In genomic region chr19:39138221-39139211, GRCh38 we compare ENCODE assay signal across 19 cellular contexts. TPM values are rescaled to one million over a fixed set of nuclear protein-coding genes. Genes with fewer than 3 reads are reported as not detected.
DNase-seq lines count a peak whose midpoint lies in the region; ATAC-seq, FAIRE-seq and TF ChIP-seq lines count a peak whose summit lies in the region.
"Had no signal": no experiment of that assay in that cellular context is flagged by ENCODE, and none has a peak within 500 bp of the region (broad histone marks: within the 10 kb centered on the region; RNA-seq: fewer than 3 reads in every experiment).

No MANE protein-coding gene starts in this region.

- no peaks in the 10 kb centered on the region for H3K9me3 Mint-ChIP-seq in nephron
- H3K9me3 Mint-ChIP-seq: activated B cell treated with CpG ODN at 0.5 μM for 24 hours; activated naive CD8-positive, alpha-beta T cell treated with anti-CD3 and anti-CD28 coated beads, Interleukin-2, amount 10 ng/mL, durations not matched to agents 7 days and 5 days had no signal

- peaks cover 48% of the 10 kb centered on the region for H3K4me1 Mint-ChIP-seq in nephron

- TF ChIP-seq CTCF in D721Med (IDR thresholded peaks at IDR 0.05; ENCODE audit: insufficient read depth, missing control alignments) (no peak), nephron (IDR thresholded peaks at IDR 0.05; ENCODE audit: unreplicated experiment in 3 of 3) (no peak)

- H3K4me3 Mint-ChIP-seq in nephron: no peak overlapping the region
- H3K4me3 Mint-ChIP-seq: activated B cell treated with CpG ODN at 0.5 μM for 24 hours; activated naive CD8-positive, alpha-beta T cell treated with anti-CD3 and anti-CD28 coated beads, Interleukin-2, amount 10 ng/mL, durations not matched to agents 7 days and 5 days; B cell had no signal

- ATAC-seq in GM18870 (IDR thresholded peaks at IDR 0.05; ENCODE audit: unreplicated experiment): no peak
- ATAC-seq in HG03520 (IDR thresholded peaks at IDR 0.05; ENCODE audit: unreplicated experiment): no peak
- ATAC-seq: GM12878 had no signal

- H3K36me3 Mint-ChIP-seq in nephron (ENCODE audit: low read depth): no peaks in the 10 kb centered on the region
- H3K36me3 Mint-ChIP-seq: activated naive CD8-positive, alpha-beta T cell treated with anti-CD3 and anti-CD28 coated beads, Interleukin-2, amount 10 ng/mL, durations not matched to agents 7 days and 5 days had no signal

- peak overlapping the region; percentile 20 to 68 (median 44) for H3K27ac Mint-ChIP-seq in nephron
- H3K27ac Mint-ChIP-seq: activated B cell treated with CpG ODN at 0.5 μM for 24 hours; activated naive CD8-positive, alpha-beta T cell treated with anti-CD3 and anti-CD28 coated beads, Interleukin-2, amount 10 ng/mL, durations not matched to agents 7 days and 5 days; B cell had no signal

- no peak for FAIRE-seq in D721Med (lab: Jason Lieb, UNC)
- FAIRE-seq: GM12878, urothelium cell line had no signal

- H3K27me3 Mint-ChIP-seq in nephron (ENCODE audit: low read depth): no peaks in the 10 kb centered on the region
- H3K27me3 Mint-ChIP-seq: activated B cell treated with CpG ODN at 0.5 μM for 24 hours; activated naive CD8-positive, alpha-beta T cell treated with anti-CD3 and anti-CD28 coated beads, Interleukin-2, amount 10 ng/mL, durations not matched to agents 7 days and 5 days; B cell had no signal

- DNase-seq in D721Med (ENCODE audit: insufficient read length, low spot score) (peak; percentile 63), NCI-H226 (peak; percentile 23), HT-29 (ENCODE audit: low spot score) (no peak), activated gamma-delta T cell (lab: John Stamatoyannopoulos, UW) (no peak)
- DNase-seq: activated B cell treated with CpG ODN at 0.5 μM for 24 hours; activated CD8-positive, alpha-beta memory T cell treated with anti-CD3 and anti-CD28 coated beads, Interleukin-2, amount 50 U/mL, for 4 hours; activated naive CD8-positive, alpha-beta T cell treated with anti-CD3 and anti-CD28 coated beads, Interleukin-2, amount 10 ng/mL, durations not matched to agents 7 days and 5 days; cortex of kidney; Kasumi-1; NCI-H2171; stimulated activated CD8-positive, alpha-beta memory T cell treated with anti-CD3 and anti-CD28 coated beads, Interleukin-4, amount 100 ng/mL, for 48 hours had no signal

- peak overlapping the region; percentile 39 for H3K27ac ChIP-seq in cingulate gyrus (ENCODE audit: low read depth, low read length)

RNA-seq across cellular contexts. Expression of gene PAK4, which starts 12.9 kb away (rescaled TPM):
- 42.3 and 46.5 TPM in 2 replicates for total RNA-seq in HT-29 (2014; rRNA removed; shearing (Covaris generic))

RNA-seq across cellular contexts. Expression of gene ACP7, which starts 54.3 kb away (rescaled TPM):
- total RNA-seq in HT-29 (2014; rRNA removed; shearing (Covaris generic)): not detected in 2 replicates
- total RNA-seq: activated B cell treated with CpG ODN at 0.5 μM for 24 hours; activated naive CD8-positive, alpha-beta T cell treated with anti-CD3 and anti-CD28 coated beads, Interleukin-2, amount 10 ng/mL, durations not matched to agents 7 days and 5 days; B cell; GM12878; posterior vena cava had no signal

RNA-seq across cellular contexts. Expression of gene NCCRP1, which starts 58.2 kb away (rescaled TPM):
- total RNA-seq in HT-29 (2014; rRNA removed; shearing (Covaris generic)): 0.31 TPM in 1 of 2 replicates, not detected in the other
- total RNA-seq: activated B cell treated with CpG ODN at 0.5 μM for 24 hours; activated naive CD8-positive, alpha-beta T cell treated with anti-CD3 and anti-CD28 coated beads, Interleukin-2, amount 10 ng/mL, durations not matched to agents 7 days and 5 days; B cell; GM12878; posterior vena cava had no signal

Comparison
In these comparisons a context has a peak if more than half of its experiments do, and no peak if none do; other contexts are left out.
1. DNase-seq: peak in D721Med (single experiment) and NCI-H226 (single experiment); none in HT-29 (single experiment) and activated gamma-delta T cell (single experiment).